ENCODE assay signal across 15 cellular contexts in the genomic region with DNA sequence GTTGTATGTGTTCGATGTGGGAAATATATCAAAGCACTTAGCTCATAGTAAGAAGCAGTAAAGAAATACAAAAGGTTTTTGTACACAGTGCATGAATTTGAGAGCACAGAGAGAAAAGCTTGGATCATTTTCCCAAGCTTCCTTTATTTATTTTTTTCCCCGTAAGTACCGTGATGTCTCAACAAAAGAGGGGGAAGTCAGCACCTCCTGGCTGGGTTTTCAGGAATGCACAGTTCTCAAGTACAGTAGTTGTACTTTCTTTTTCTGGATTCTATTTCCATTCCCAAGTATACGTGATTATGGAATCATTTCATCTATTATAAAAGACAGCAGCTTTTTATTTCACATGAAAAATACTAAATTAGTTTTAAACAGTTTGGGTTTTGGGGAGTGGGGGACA.
A peak's percentile ranks its signal among the peaks of the same experiment; 100 is the strongest.
DNase-seq lines count a peak whose midpoint lies in the region; TF ChIP-seq lines count a peak whose summit lies in the region.
"Had no signal": no experiment of that assay in that cellular context is flagged by ENCODE, and none has a peak within 500 bp of the region (broad histone marks: within the 10 kb centered on the region; RNA-seq: fewer than 3 reads in every experiment).

No MANE protein-coding gene starts in this region.

- TF ChIP-seq CTCF in cardiac muscle cell (IDR thresholded peaks at IDR 0.05; ENCODE audit: low read depth, low read length) (no peak), choroid plexus epithelial cell (conservative IDR thresholded peaks at IDR 0.05; ENCODE audit: low read depth, low read length) (no peak), osteocyte (IDR thresholded peaks at IDR 0.05) (no peak), RWPE1 (conservative IDR thresholded peaks at IDR 0.05; ENCODE audit: low read depth) (no peak)

- no peaks in the 10 kb centered on the region for H3K9me3 ChIP-seq in cardiac muscle cell (ENCODE audit: low read depth)
- H3K9me3 ChIP-seq: BLaER1 treated with 17β-estradiol and CSF1 and Interleukin-3, amounts not matched to agents 10 nM and 100 nM had no signal

- peaks cover 56% of the 10 kb centered on the region for H3K4me1 Mint-ChIP-seq in osteocyte (ENCODE audit: unreplicated experiment)
- H3K4me1 Mint-ChIP-seq: CD4-positive, CD25-positive, alpha-beta regulatory T cell had no signal

- H3K4me1 ChIP-seq in cardiac muscle cell (ENCODE audit: low read depth): peaks cover 27% of the 10 kb centered on the region
- H3K4me1 ChIP-seq: BLaER1 treated with 17β-estradiol and CSF1 and Interleukin-3, amounts not matched to agents 10 nM and 100 nM had no signal

- intact Hi-C loops in cardiac septum (cut with DNase I): no loop called here

- no peaks in the 10 kb centered on the region for H3K27me3 Mint-ChIP-seq in osteocyte (ENCODE audit: unreplicated experiment)
- H3K27me3 Mint-ChIP-seq: CD4-positive, CD25-positive, alpha-beta regulatory T cell had no signal

- H3K4me3 Mint-ChIP-seq in osteocyte (ENCODE audit: unreplicated experiment): no peak overlapping the region
- H3K4me3 Mint-ChIP-seq: CD4-positive, CD25-positive, alpha-beta regulatory T cell had no signal

- CTCF ChIA-PET in RWPE1 (lab: Yijun Ruan, JAX): interaction anchor here (0.6 kb wide), 1 partner anchor 552 kb away, joined by 3 read pairs; no protein-coding TSS in a partner anchor

- POLR2A ChIA-PET in RWPE1 (lab: Yijun Ruan, JAX; ENCODE audit: low non-redundant PET): no interaction called here

- H3K36me3 Mint-ChIP-seq in osteocyte (ENCODE audit: unreplicated experiment): no peaks in the 10 kb centered on the region
- H3K36me3 Mint-ChIP-seq: CD4-positive, CD25-positive, alpha-beta regulatory T cell had no signal

- DNase-seq in cardiac muscle cell (ENCODE audit: low read depth in 1 of 2, low spot score in 1 of 2) (no peak), cardiac septum (ENCODE audit: low spot score) (no peak), choroid plexus epithelial cell (ENCODE audit: low read depth) (peak; percentile 47), iris pigment epithelial cell (ENCODE audit: low read depth) (peak; percentile 37), osteocyte (ENCODE audit: extremely low spot score, unreplicated experiment) (no peak), dedifferentiated amniotic fluid mesenchymal stem cell (ENCODE audit: extremely low spot score) (no peak), RWPE1 (ENCODE audit: low spot score) (no peak), A172 (ENCODE audit: low spot score) (no peak)
- DNase-seq: 8988T; ACHN; CD4-positive, CD25-positive, alpha-beta regulatory T cell; DMS53; GM23248; H7 had no signal

- H3K4me3 ChIP-seq in cardiac muscle cell (no peak overlapping the region), choroid plexus epithelial cell (ENCODE audit: low read depth, low read length) (no peak overlapping the region)
- H3K4me3 ChIP-seq: BLaER1 treated with 17β-estradiol and CSF1 and Interleukin-3, amounts not matched to agents 10 nM and 100 nM; GM23248 had no signal

- H3K27ac Mint-ChIP-seq in osteocyte (ENCODE audit: unreplicated experiment): peak overlapping the region; percentile 66
- H3K27ac Mint-ChIP-seq: CD4-positive, CD25-positive, alpha-beta regulatory T cell had no signal

- H3K9me3 Mint-ChIP-seq in osteocyte (ENCODE audit: unreplicated experiment): no peaks in the 10 kb centered on the region

- no peaks in the 10 kb centered on the region for H3K27me3 ChIP-seq in cardiac muscle cell
- H3K27me3 ChIP-seq: BLaER1 treated with 17β-estradiol and CSF1 and Interleukin-3, amounts not matched to agents 10 nM and 100 nM had no signal

- H3K36me3 ChIP-seq in cardiac muscle cell: no peaks in the 10 kb centered on the region
- H3K36me3 ChIP-seq: BLaER1 treated with 17β-estradiol and CSF1 and Interleukin-3, amounts not matched to agents 10 nM and 100 nM had no signal

- H3K27ac ChIP-seq in cardiac muscle cell (peak overlapping the region; percentile 30), RWPE1 (no peak overlapping the region)
- H3K27ac ChIP-seq: BLaER1 treated with 17β-estradiol and CSF1 and Interleukin-3, amounts not matched to agents 10 nM and 100 nM; GM23248 had no signal

Comparison
In these comparisons a context has a peak if more than half of its experiments do, and no peak if none do; other contexts are left out.
1. DNase-seq: peak in choroid plexus epithelial cell (single experiment) and iris pigment epithelial cell (single experiment); none in cardiac muscle cell (0 of 2), cardiac septum (single experiment), osteocyte (single experiment), dedifferentiated amniotic fluid mesenchymal stem cell (single experiment), RWPE1 (single experiment) and A172 (single experiment).